In the genomic region with DNA sequence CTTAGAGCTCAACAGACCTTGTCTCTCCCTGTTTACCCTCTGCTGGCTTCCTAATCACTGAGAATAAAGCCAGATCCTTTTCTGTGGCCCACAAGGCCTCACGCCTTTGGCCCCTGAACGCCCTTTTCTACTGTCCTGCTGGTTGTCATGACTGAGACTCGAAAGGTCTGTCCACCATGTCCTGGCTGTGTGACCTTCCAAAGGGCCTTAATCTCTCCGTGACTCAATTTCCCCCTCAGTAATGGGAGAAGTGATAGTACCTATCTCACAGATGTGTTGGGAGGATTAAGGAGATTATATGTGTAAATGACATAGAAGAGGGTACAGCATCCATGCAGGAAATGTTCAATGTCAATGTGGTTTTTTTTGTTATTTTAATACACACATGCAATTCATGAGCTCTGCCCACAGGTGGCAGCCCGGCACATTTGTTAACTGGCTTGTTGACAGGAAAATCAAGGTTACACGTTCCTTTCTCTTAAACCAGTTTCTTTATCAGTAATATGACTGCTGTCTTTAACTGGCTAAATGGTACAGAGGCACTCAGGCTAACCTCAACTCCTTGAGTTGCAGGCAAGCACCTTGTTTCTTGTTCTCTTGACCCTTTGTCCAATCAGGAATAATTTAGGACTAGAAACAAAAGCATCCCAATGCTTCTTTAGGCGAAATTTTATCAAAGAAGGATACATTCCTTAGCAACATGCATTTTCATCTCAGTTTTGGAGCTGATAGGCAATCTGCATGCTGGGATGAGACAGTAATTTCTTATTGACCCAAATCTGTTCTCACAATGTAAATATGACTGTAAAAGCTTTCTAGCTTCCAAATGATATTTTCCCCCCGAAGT, we compare ENCODE assay signal across 1 cellular context.
TF ChIP-seq lines count a peak whose summit lies in the region.

No MANE protein-coding gene starts in this region.

TF ChIP-seq in endothelial cell of umbilical vein, 7 proteins besides CTCF, POLR2A, EP300 and RAD21 (continued from another document):
- TF ChIP-seq EZH2 (IDR thresholded peaks at IDR 0.05; ENCODE audit: borderline replicate concordance, low read depth, low read length, severe bottlenecking) (no peak), GATA2 (IDR thresholded peaks at IDR 0.05; ENCODE audit: insufficient read depth, insufficient read length, low read depth, low read length) (no peak)
